In genomic region chr20:4813076-4813838, GRCh38 we compare ENCODE assay signal across 8 cellular contexts. TPM values are rescaled to one million over a fixed set of nuclear protein-coding genes. Genes with fewer than 3 reads are reported as not detected.
A peak's percentile ranks its signal among the peaks of the same experiment; 100 is the strongest.
DNase-seq lines count a peak whose midpoint lies in the region; ATAC-seq and TF ChIP-seq lines count a peak whose summit lies in the region.

No MANE protein-coding gene starts in this region.

- no peaks in the 10 kb centered on the region for H3K36me3 ChIP-seq in stomach

- H3K4me1 ChIP-seq in right cardiac atrium (ENCODE audit: control insufficient read depth, insufficient read depth, low read length) = no peaks in the 10 kb centered on the region
- H3K4me1 ChIP-seq in stomach = peaks cover 6 to 68% (median 20%) of the 10 kb centered on the region in 4 donors

- no peak for TF ChIP-seq EP300 in stomach (IDR thresholded peaks at IDR 0.05)

- peak overlapping the region; percentile 99 for H3K27ac Mint-ChIP-seq in activated CD4-positive, alpha-beta memory T cell treated with anti-CD3 and anti-CD28 coated beads for 36 hours

- H3K4me3 Mint-ChIP-seq in activated CD4-positive, alpha-beta memory T cell treated with anti-CD3 and anti-CD28 coated beads for 36 hours = peak overlapping the region; percentile 90

- no peaks in the 10 kb centered on the region for H3K9me3 ChIP-seq in right cardiac atrium (ENCODE audit: control insufficient read depth, low read length)
- H3K9me3 ChIP-seq in stomach = no peaks in the 10 kb centered on the region

- intact Hi-C loops in activated CD4-positive, alpha-beta memory T cell treated with anti-CD3 and anti-CD28 coated beads for 36 hours (cut with micrococcal nuclease) = loop anchor here (2.0 to 5.0 kb wide), 3 partner anchors 189 to 314 kb away; partner anchors contain the start of genes CDS2 and SLC23A2
- intact Hi-C loops in right cardiac atrium (cut with DNase I) = no loop called here
- intact Hi-C loops in stomach (cut with DNase I; ENCODE audit: low total_unique reads) = no loop called here

- TF ChIP-seq CTCF in GM12864 (IDR thresholded peaks at IDR 0.05; ENCODE audit: low read depth, low read length, missing control alignments) = no peak
- TF ChIP-seq CTCF in stomach (IDR thresholded peaks at IDR 0.05) = no peak
- no peak for TF ChIP-seq CTCF in foreskin fibroblast (IDR thresholded peaks at IDR 0.05; ENCODE audit: low read depth, low read length)

- ATAC-seq in HG02763 (IDR thresholded peaks at IDR 0.05; ENCODE audit: unreplicated experiment) (peak; percentile 25), right cardiac atrium (peak; percentile 21 to 39)

- H3K27me3 ChIP-seq in right cardiac atrium (ENCODE audit: control insufficient read depth, insufficient read depth) (no peaks in the 10 kb centered on the region), stomach (peaks cover 0 to 4% (median 0%) of the 10 kb centered on the region in 3 donors)

- no peak for DNase-seq in GM12864 (ENCODE audit: low read depth)
- DNase-seq in activated CD4-positive, alpha-beta memory T cell treated with anti-CD3 and anti-CD28 coated beads for 36 hours = peak; percentile 60
- peak in 2 of 3 donors; percentile 74 to 77 for DNase-seq in right cardiac atrium
- DNase-seq in stomach = no peak
- DNase-seq in NCI-H2029 treated with DMSO at 0.1 percent for 48 hours (lab: John Stamatoyannopoulos, UW) = no peak
- DNase-seq in foreskin fibroblast = no peak
- no peak for DNase-seq in NCI-H1092 (lab: John Stamatoyannopoulos, UW)

- H3K4me1 Mint-ChIP-seq in activated CD4-positive, alpha-beta memory T cell treated with anti-CD3 and anti-CD28 coated beads for 36 hours (ENCODE audit: low read depth) = peaks cover 79% of the 10 kb centered on the region

- no peaks in the 10 kb centered on the region for H3K9me3 Mint-ChIP-seq in activated CD4-positive, alpha-beta memory T cell treated with anti-CD3 and anti-CD28 coated beads for 36 hours

- TF ChIP-seq POLR2A in stomach (IDR thresholded peaks at IDR 0.05) = no peak

- POLR2A ChIA-PET in activated CD4-positive, alpha-beta memory T cell treated with anti-CD3 and anti-CD28 coated beads for 36 hours (lab: Charles Lee) = interaction anchor here (0.9 to 3.4 kb wide), 9 partner anchors 14 to 313 kb away, joined by 3 to 16 read pairs (median 6); partner anchors contain the start of genes CDS2 and PCNA

- H3K27ac ChIP-seq in right cardiac atrium (ENCODE audit: low read length) = peak overlapping the region; percentile 49
- peak overlapping the region; percentile 34 to 88 (median 80) for H3K27ac ChIP-seq in stomach

- H3K4me3 ChIP-seq in GM12864 (ENCODE audit: low read depth, low read length) (peak overlapping the region; percentile 61), right cardiac atrium (ENCODE audit: low read length) (no peak overlapping the region), stomach (peak overlapping the region in 2 of 4 donors; percentile 6 to 11), foreskin fibroblast (ENCODE audit: low read depth in 1 of 2, low read length in 2 of 2) (no peak overlapping the region)

- H3K36me3 Mint-ChIP-seq in activated CD4-positive, alpha-beta memory T cell treated with anti-CD3 and anti-CD28 coated beads for 36 hours = peaks cover 31% of the 10 kb centered on the region

- CTCF ChIA-PET in activated CD4-positive, alpha-beta memory T cell treated with anti-CD3 and anti-CD28 coated beads for 36 hours (lab: Charles Lee) = interaction anchor here (0.5 to 2.1 kb wide), 7 partner anchors 19 to 313 kb away, joined by 3 to 7 read pairs (median 3); partner anchors contain the start of gene CDS2

- no peaks in the 10 kb centered on the region for H3K27me3 Mint-ChIP-seq in activated CD4-positive, alpha-beta memory T cell treated with anti-CD3 and anti-CD28 coated beads for 36 hours

- WGBS in right cardiac atrium = 45% methylated on average over 22 of the region's 22 CpGs
- WGBS in stomach, 5 donors = 59 to 71% (median 62%) methylated on average over 19 to 22 of the region's 22 CpGs

RNA-seq across cellular contexts. Expression of gene RASSF2, which starts 10.2 kb away (rescaled TPM):
- 10 to 100 TPM; 44.6 to 46.1 TPM for total RNA-seq in activated CD4-positive, alpha-beta memory T cell treated with anti-CD3 and anti-CD28 coated beads for 36 hours
- total RNA-seq in right cardiac atrium = 1 to 10 TPM; 5.0 to 8.6 (median 7.1) TPM
- 2.1 TPM for polyA plus RNA-seq in right cardiac atrium
- total RNA-seq in stomach = 10 to 100 TPM in 4 of 5 donors, 1 to 10 TPM in 1; 9.3 to 43.0 (median 12.3) TPM
- 1 to 10 TPM; 2.7 to 8.3 (median 6.4) TPM for polyA plus RNA-seq in stomach

Comparison
In these comparisons a context has a peak if more than half of its experiments do, and no peak if none do; other contexts are left out.
1. DNase-seq: peak in activated CD4-positive, alpha-beta memory T cell treated with anti-CD3 and anti-CD28 coated beads for 36 hours (single experiment) and right cardiac atrium (2 of 3); none in GM12864 (single experiment), stomach (single experiment), NCI-H2029 treated with DMSO at 0.1 percent for 48 hours (single experiment), foreskin fibroblast (0 of 2) and NCI-H1092 (single experiment).